1 cellular context compared by ENCODE assay signal in genomic region chr10:32950457-32951109, GRCh38.
TF ChIP-seq lines count a peak whose summit lies in the region.

No MANE protein-coding gene starts in this region.

TF ChIP-seq in HEK293, 187 proteins besides CTCF, POLR2A, EP300 and RAD21 (continued from another document and continues in another):
- TF ChIP-seq ZNF26 (tag by site-specific recombination; IDR thresholded peaks at IDR 0.05) = no peak
- no peak for TF ChIP-seq ZNF10 (tag by site-specific recombination; IDR thresholded peaks at IDR 0.05)
- no peak for TF ChIP-seq ZNF426 (tag by site-specific recombination; IDR thresholded peaks at IDR 0.05)
- no peak for TF ChIP-seq ZNF221 (tag by site-specific recombination; IDR thresholded peaks at IDR 0.05; ENCODE audit: borderline replicate concordance)
- TF ChIP-seq ZSCAN18 (tag by site-specific recombination; IDR thresholded peaks at IDR 0.05) = no peak
- no peak for TF ChIP-seq ZNF302 (tag by site-specific recombination; IDR thresholded peaks at IDR 0.05; ENCODE audit: low read depth)
- no peak for TF ChIP-seq ZNF701 (tag by site-specific recombination; IDR thresholded peaks at IDR 0.05)
- TF ChIP-seq ZNF639 (tag by site-specific recombination; IDR thresholded peaks at IDR 0.05) = no peak
- no peak for TF ChIP-seq ZNF571 (tag by site-specific recombination; IDR thresholded peaks at IDR 0.05)
- no peak for TF ChIP-seq MZF1 (tag by site-specific recombination; IDR thresholded peaks at IDR 0.05; ENCODE audit: borderline replicate concordance)
- TF ChIP-seq ZSCAN4 (tag by site-specific recombination; IDR thresholded peaks at IDR 0.05) = no peak
- TF ChIP-seq ZNF132 (tag by site-specific recombination; IDR thresholded peaks at IDR 0.05; ENCODE audit: borderline replicate concordance) = no peak
- no peak for TF ChIP-seq ZNF155 (tag by site-specific recombination; IDR thresholded peaks at IDR 0.05)
- no peak for TF ChIP-seq ZNF580 (tag by site-specific recombination; IDR thresholded peaks at IDR 0.05)
- no peak for TF ChIP-seq ZNF211 (tag by site-specific recombination; IDR thresholded peaks at IDR 0.05; ENCODE audit: low read depth)
- no peak for TF ChIP-seq ZNF48 (tag by site-specific recombination; IDR thresholded peaks at IDR 0.05)
- no peak for TF ChIP-seq ZBTB49 (tag by site-specific recombination; IDR thresholded peaks at IDR 0.05; ENCODE audit: low read depth)
- no peak for TF ChIP-seq ZNF248 (tag by site-specific recombination; IDR thresholded peaks at IDR 0.05)
- no peak for TF ChIP-seq ZFHX2 (tag by site-specific recombination; conservative IDR thresholded peaks at IDR 0.05)
- TF ChIP-seq ZNF138 (tag by site-specific recombination; IDR thresholded peaks at IDR 0.05; ENCODE audit: borderline replicate concordance) = no peak
- no peak for TF ChIP-seq ZNF391 (tag by site-specific recombination; IDR thresholded peaks at IDR 0.05; ENCODE audit: borderline replicate concordance, low read depth)
- no peak for TF ChIP-seq ZNF202 (tag by site-specific recombination; IDR thresholded peaks at IDR 0.05; ENCODE audit: borderline replicate concordance)
- no peak for TF ChIP-seq ZNF157 (tag by site-specific recombination; IDR thresholded peaks at IDR 0.05)
- TF ChIP-seq ZNF621 (tag by site-specific recombination; IDR thresholded peaks at IDR 0.05) = no peak
- no peak for TF ChIP-seq KLF7 (tag by site-specific recombination; IDR thresholded peaks at IDR 0.05; ENCODE audit: borderline replicate concordance)
- no peak for TF ChIP-seq YY1 (tag by site-specific recombination; IDR thresholded peaks at IDR 0.05)
- TF ChIP-seq ZBTB48 (tag by site-specific recombination; IDR thresholded peaks at IDR 0.05) = no peak
- no peak for TF ChIP-seq ZNF112 (tag by site-specific recombination; IDR thresholded peaks at IDR 0.05)
- TF ChIP-seq ZNF404 (tag by site-specific recombination; IDR thresholded peaks at IDR 0.05) = no peak
- no peak for TF ChIP-seq ZNF707 (tag by site-specific recombination; IDR thresholded peaks at IDR 0.05)
- no peak for TF ChIP-seq ZNF449 (tag by site-specific recombination; IDR thresholded peaks at IDR 0.05)
- no peak for TF ChIP-seq ZNF529 (tag by site-specific recombination; IDR thresholded peaks at IDR 0.05; ENCODE audit: insufficient replicate concordance)
- TF ChIP-seq ZNF530 (tag by site-specific recombination; IDR thresholded peaks at IDR 0.05; ENCODE audit: low read depth) = no peak
- TF ChIP-seq ZNF555 (tag by site-specific recombination; conservative IDR thresholded peaks at IDR 0.05) = no peak
- peak; percentile 23; the same call in 1 of the 2 replicates for TF ChIP-seq GLI2 (tag by site-specific recombination; IDR thresholded peaks at IDR 0.05; ENCODE audit: borderline replicate concordance, low read depth)
- TF ChIP-seq KLF9 (tag by site-specific recombination; IDR thresholded peaks at IDR 0.05; ENCODE audit: low read depth) = no peak
- peak; percentile 84; the same call in 1 of the 2 replicates for TF ChIP-seq TCF7L2 (IDR thresholded peaks at IDR 0.05; ENCODE audit: borderline replicate concordance, low read depth, low read length)
- no peak for TF ChIP-seq BCL11B (tag by site-specific recombination; IDR thresholded peaks at IDR 0.05; ENCODE audit: low read depth)
- TF ChIP-seq ZNF184 (tag by site-specific recombination; IDR thresholded peaks at IDR 0.05) = no peak
- TF ChIP-seq ZNF596 (tag by site-specific recombination; IDR thresholded peaks at IDR 0.05) = no peak
- no peak for TF ChIP-seq ZNF416 (tag by site-specific recombination; IDR thresholded peaks at IDR 0.05)
- no peak for TF ChIP-seq ZFP69B (tag by site-specific recombination; IDR thresholded peaks at IDR 0.05)
- no peak for TF ChIP-seq SCRT2 (tag by site-specific recombination; IDR thresholded peaks at IDR 0.05)
- no peak for TF ChIP-seq ZNF513 (tag by site-specific recombination; IDR thresholded peaks at IDR 0.05)
- no peak for TF ChIP-seq ATF2 (tag by site-specific recombination; IDR thresholded peaks at IDR 0.05; ENCODE audit: low read depth)
- TF ChIP-seq ZXDB (tag by site-specific recombination; IDR thresholded peaks at IDR 0.05) = peak; percentile 52; the same call in 1 of the 2 replicates
- no peak for TF ChIP-seq ZNF394 (tag by site-specific recombination; IDR thresholded peaks at IDR 0.05; ENCODE audit: borderline replicate concordance)
- no peak for TF ChIP-seq ZNF324 (tag by site-specific recombination; IDR thresholded peaks at IDR 0.05)
- TF ChIP-seq ZNF792 (tag by site-specific recombination; IDR thresholded peaks at IDR 0.05) = no peak
- TF ChIP-seq ZNF175 (tag by site-specific recombination; IDR thresholded peaks at IDR 0.05) = no peak
- no peak for TF ChIP-seq ZNF18 (tag by site-specific recombination; IDR thresholded peaks at IDR 0.05)
- no peak for TF ChIP-seq PRDM4 (tag by site-specific recombination; IDR thresholded peaks at IDR 0.05)
